In the genomic region with DNA sequence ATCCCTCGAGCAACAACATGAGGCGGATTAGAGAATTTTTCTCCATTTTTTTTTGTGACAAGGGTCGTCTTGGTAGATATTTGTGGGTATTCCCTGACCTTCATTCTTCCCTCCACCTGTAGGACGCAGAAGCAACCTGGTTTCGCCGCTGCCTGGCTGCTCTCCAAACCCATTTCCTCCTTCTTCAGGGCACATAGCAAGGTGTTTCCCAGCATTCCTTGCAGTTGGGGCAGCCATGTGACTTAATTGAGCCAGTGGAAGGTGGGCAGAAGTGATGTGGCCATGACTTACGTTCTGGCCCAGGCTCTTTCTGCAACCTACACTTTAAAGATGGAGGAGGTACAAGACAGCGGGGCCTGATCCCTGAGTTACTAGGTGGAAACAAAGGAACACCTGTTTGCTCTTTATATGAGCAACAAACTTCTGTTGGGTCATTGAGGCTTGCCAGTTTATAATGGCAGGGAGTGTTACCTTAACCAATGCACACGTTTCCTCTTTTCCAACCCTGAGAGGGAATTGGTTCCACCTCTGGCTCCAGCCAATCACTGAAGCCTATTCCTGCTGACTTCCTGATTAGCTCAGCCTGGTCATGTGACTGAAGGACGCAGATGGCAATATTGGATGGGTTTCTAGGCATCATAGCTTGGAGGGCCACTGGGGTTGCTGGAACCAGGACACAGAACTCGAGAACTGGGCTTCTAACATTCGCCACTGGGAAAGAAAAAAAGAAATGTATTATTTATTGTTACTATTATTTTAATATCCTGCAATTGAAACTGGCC, we compare ENCODE assay signal across 30 cellular contexts. TPM values are rescaled to one million over a fixed set of nuclear protein-coding genes. Genes with fewer than 3 reads are reported as not detected.
DNase-seq lines count a peak whose midpoint lies in the region; ATAC-seq, FAIRE-seq and TF ChIP-seq lines count a peak whose summit lies in the region.
"Had no signal": no experiment of that assay in that cellular context is flagged by ENCODE, and none has a peak within 500 bp of the region (broad histone marks: within the 10 kb centered on the region; RNA-seq: fewer than 3 reads in every experiment).

No MANE protein-coding gene starts in this region.

- intact Hi-C loops in K562 (cut with micrococcal nuclease) (no loop called here), testis (cut with DNase I; ENCODE audit: low total_unique reads) (no loop called here), Right ventricle myocardium superior (cut with DNase I) (no loop called here)

- no peak for TF ChIP-seq CTCF in K562 (IDR thresholded peaks at IDR 0.05 in 2 of 3, conservative IDR thresholded peaks at IDR 0.05 in 1 of 3; ENCODE audit: insufficient read depth in 2 of 3, low read depth in 1 of 3, low read length in 3 of 3)
- no peak for TF ChIP-seq CTCF in testis (IDR thresholded peaks at IDR 0.05)

- H3K9me3 ChIP-seq in K562 (replicated peaks; ENCODE audit: control insufficient read depth, insufficient read depth, low read depth, low read length) (no peaks in the 10 kb centered on the region), testis (no peaks in the 10 kb centered on the region)

- no peaks in the 10 kb centered on the region for H3K9me1 ChIP-seq in K562 (ENCODE audit: control insufficient read depth, insufficient read depth, low read length)

- H3K4me1 ChIP-seq in K562 (replicated peaks in 1 of 2; ENCODE audit: control insufficient read depth in 2 of 2, insufficient read depth in 2 of 2, low read length in 2 of 2) (no peaks in the 10 kb centered on the region; a peak in 1 of 5 replicates), testis (no peaks in the 10 kb centered on the region)
- H3K4me1 ChIP-seq: BLaER1 treated with 17β-estradiol and CSF1 and Interleukin-3, amounts not matched to agents 10 nM and 100 nM had no signal

- no peaks in the 10 kb centered on the region for H3K79me2 ChIP-seq in K562 (ENCODE audit: control insufficient read depth, insufficient read depth, low read length)

- H3K4me3 ChIP-seq in K562: no peak overlapping the region
- no peak overlapping the region for H3K4me3 ChIP-seq in testis
- H3K4me3 ChIP-seq: BLaER1 treated with 17β-estradiol and CSF1 and Interleukin-3, amounts not matched to agents 10 nM and 100 nM; GM23338 had no signal

- H3K27me3 ChIP-seq in K562 (ENCODE audit: control insufficient read depth in 2 of 2, insufficient read depth in 2 of 2, low read length in 2 of 2) (peaks cover 18 to 28% of the 10 kb centered on the region in 2 experiments; a peak in 4 of 5 replicates), testis (no peaks in the 10 kb centered on the region)
- H3K27me3 ChIP-seq: BLaER1 treated with 17β-estradiol and CSF1 and Interleukin-3, amounts not matched to agents 10 nM and 100 nM had no signal

- no peaks in the 10 kb centered on the region for H3K36me3 ChIP-seq in K562 (ENCODE audit: control insufficient read depth, insufficient read depth, low read length)
- no peaks in the 10 kb centered on the region for H3K36me3 ChIP-seq in testis (ENCODE audit: low read depth, missing control alignments)
- H3K36me3 ChIP-seq: BLaER1 treated with 17β-estradiol and CSF1 and Interleukin-3, amounts not matched to agents 10 nM and 100 nM had no signal

- ATAC-seq in K562 (peak; percentile 48; the same call in 1 of the 3 replicates), Right ventricle myocardium superior (ENCODE audit: poor library complexity) (no peak)
- ATAC-seq: GM23338, Panc1 had no signal

- peak; percentile 21 for DNase-seq in NCI-H82 (lab: John Stamatoyannopoulos, UW)
- no peak for DNase-seq in NCI-H82 treated with DMSO at 0.1 percent for 48 hours (lab: John Stamatoyannopoulos, UW; ENCODE audit: unreplicated experiment)
- DNase-seq in NCI-H524 (lab: John Stamatoyannopoulos, UW): peak; percentile 41 to 65
- DNase-seq in K562 (ENCODE audit: extremely low read depth in 1 of 4, low spot score in 3 of 4): no peak
- peak; percentile 54 for DNase-seq in testis
- no peak for DNase-seq in GM03348 (ENCODE audit: low spot score)
- DNase-seq in NCI-H1436 treated with DMSO at 0.1 percent for 48 hours (lab: John Stamatoyannopoulos, UW): no peak
- DNase-seq in Right ventricle myocardium superior: no peak
- DNase-seq: CD4-positive, alpha-beta T cell; DMS53; HCEC 1CT; Karpas-422; MV-4-11; NCI-H1105; NCI-H146; NCI-H1930; NCI-H226; NCI-H510A; NCI-H774; SIG-M5; T-helper 2 cell had no signal

- 1% methylated on average over 12 of the region's 12 CpGs for WGBS in K562 (ENCODE audit: insufficient coverage, low coverage, missing lambda C conversion rate)
- 46 to 65% methylated on average over 12 of the region's 12 CpGs for WGBS in testis, 2 donors

- no peak overlapping the region for H3K4me2 ChIP-seq in K562 (ENCODE audit: insufficient read depth, low read length)
- H3K4me2 ChIP-seq: BLaER1 treated with 17β-estradiol and CSF1 and Interleukin-3, amounts not matched to agents 10 nM and 100 nM; GM23338 had no signal

- no peaks in the 10 kb centered on the region for H4K20me1 ChIP-seq in K562 (replicated peaks; ENCODE audit: control insufficient read depth, insufficient read depth, low read length)
- H4K20me1 ChIP-seq: BLaER1 treated with 17β-estradiol and CSF1 and Interleukin-3, amounts not matched to agents 10 nM and 100 nM had no signal

- H3K27ac ChIP-seq in K562 (ENCODE audit: extremely low read depth, low read depth, low read length) (no peak overlapping the region), testis (no peak overlapping the region)
- H3K27ac ChIP-seq: BLaER1 treated with 17β-estradiol and CSF1 and Interleukin-3, amounts not matched to agents 10 nM and 100 nM; HL-60 had no signal

- BruUV-seq in K562 (replicated peaks; lab: Mats Ljungman, UMichigan): no TSS peak

- H2AFZ ChIP-seq in K562 (ENCODE audit: low read depth, low read length): peak overlapping the region; percentile 51; the same call in 1 of the 2 replicates
- H2AFZ ChIP-seq: GM23338 had no signal

- H3K9ac ChIP-seq in K562 (ENCODE audit: insufficient read depth in 1 of 2, low read depth in 2 of 2, low read length in 2 of 2): no peak overlapping the region
- H3K9ac ChIP-seq: BLaER1 treated with 17β-estradiol and CSF1 and Interleukin-3, amounts not matched to agents 10 nM and 100 nM had no signal

- TF ChIP-seq RAD21 in K562 (CRISPR knock-in tag; conservative IDR thresholded peaks at IDR 0.05 in 1 of 2, IDR thresholded peaks at IDR 0.05 in 1 of 2): no peak

- TF ChIP-seq EP300 in K562 (IDR thresholded peaks at IDR 0.05; ENCODE audit: low read length): no peak

- POLR2A ChIA-PET in K562 (lab: Yijun Ruan, JAX): no interaction called here

- FAIRE-seq in K562 (lab: Jason Lieb, UNC): no peak

- CTCF ChIA-PET in K562 (lab: Yijun Ruan, JAX; ENCODE audit: low intra/inter-chr PET ratio): no interaction called here

- TF ChIP-seq POLR2A in K562 (conservative IDR thresholded peaks at IDR 0.05): no peak
- no peak for TF ChIP-seq POLR2A in testis (IDR thresholded peaks at IDR 0.05)

- in situ Hi-C loops in K562 (cut with MboI): no loop called here

TF ChIP-seq in K562, 482 proteins besides CTCF, POLR2A, EP300 and RAD21 (continues in another document):
- TF ChIP-seq ZNF707 (CRISPR knock-in tag; conservative IDR thresholded peaks at IDR 0.05) (no peak), SPI1 (IDR thresholded peaks at IDR 0.05; ENCODE audit: borderline replicate concordance, low read depth, low read length) (peak; percentile 36; the same call in 1 of the 2 replicates), ZNF324 (CRISPR knock-in tag; IDR thresholded peaks at IDR 0.05) (no peak), PRDM10 (IDR thresholded peaks at IDR 0.05; ENCODE audit: partially characterized antibody) (peak; percentile 8)

RNA-seq across cellular contexts. Expression of gene ZNRF4, which starts 30.8 kb away (rescaled TPM):
- not detected in 2 replicates for total RNA-seq in K562 (2011; cell fraction: chromatin; rRNA removed; ENCODE audit: low replicate concordance)
- total RNA-seq in K562 (2011; cell fraction: nucleolus; rRNA removed): not detected in 2 replicates
- total RNA-seq in K562 (2011; cell fraction: nucleoplasm; rRNA removed): not detected in 2 replicates
- total RNA-seq in K562 (2014; rRNA removed) (not detected in 2 replicates), K562 (2014; rRNA removed; fragmentation: Illumina TruSeq; extraction: Trizol) (not detected in 2 replicates), K562 (2015; rRNA removed; fragmentation: Illumina TruSeq; extraction: Trizol) (not detected in 2 replicates), K562 (2021) (not detected in 2 replicates), testis (100 to 1,000 TPM in 1 of 2 donors, 10 to 100 TPM in 1; 74.1 to 137 TPM), Right ventricle myocardium superior (not detected)
- polyA plus RNA-seq in K562 (2011; rRNA removed) (not detected in 2 replicates), K562 (2014; fragmentation: Illumina TruSeq; extraction: Trizol) (not detected in 2 replicates), K562 (2014; fragmentation: Nextera tagmentation; extraction: Ambion mirVana) (not detected), K562 (2014; rRNA removed) (not detected in 2 replicates), testis (ENCODE audit: insufficient read depth, low read depth, low replicate concordance) (147 TPM)
- polyA plus RNA-seq in K562 (2011; cell fraction: cytosol; rRNA removed): not detected in 2 replicates
- polyA plus RNA-seq in K562 (2011; cell fraction: nucleus; rRNA removed): not detected in 2 replicates
- not detected in 2 replicates for polyA plus RNA-seq in K562 (2012)
- polyA minus RNA-seq in K562 (2011; rRNA and poly(A)+ RNA removed): not detected in 2 replicates
- polyA minus RNA-seq in K562 (2011; cell fraction: cytosol; rRNA and poly(A)+ RNA removed): not detected in 2 replicates
- polyA minus RNA-seq in K562 (2011; cell fraction: nucleus; rRNA and poly(A)+ RNA removed): not detected in 2 replicates
- total RNA-seq: A172; CD4-positive, alpha-beta T cell; Daoy; G401; GM23338 had no signal
- polyA plus RNA-seq: AG04450, GM23338, IgD-negative memory B cell had no signal

Comparison
In these comparisons a context has a peak if more than half of its experiments do, and no peak if none do; other contexts are left out.
1. DNase-seq: peak in NCI-H82 (single experiment), NCI-H524 (2 of 2) and testis (single experiment); none in NCI-H82 treated with DMSO at 0.1 percent for 48 hours (single experiment), K562 (0 of 4), GM03348 (single experiment), NCI-H1436 treated with DMSO at 0.1 percent for 48 hours (single experiment) and Right ventricle myocardium superior (single experiment).
2. RNA of gene ZNRF4, which starts 30.8 kb away (total RNA-seq): 74.1 to 137 TPM in testis; not detected in K562 and not detected in Right ventricle myocardium superior (single experiment); every median in the first group is over 10 times any median in the second.